Comparison of ENCODE assay signal across 1 cellular context in genomic region chr18:42274488-42275137, GRCh38.
TF ChIP-seq lines count a peak whose summit lies in the region.

No MANE protein-coding gene starts in this region.

TF ChIP-seq in H1, 55 proteins besides CTCF, POLR2A, EP300 and RAD21 (continued from another document):
- TF ChIP-seq ATF2 (IDR thresholded peaks at IDR 0.05; ENCODE audit: low read length) (no peak), EGR1 (IDR thresholded peaks at IDR 0.05; ENCODE audit: borderline replicate concordance, low read depth, low read length) (no peak), KDM5A (IDR thresholded peaks at IDR 0.05; ENCODE audit: low read length) (no peak), FOSL1 (IDR thresholded peaks at IDR 0.05; ENCODE audit: insufficient read depth, low read depth, low read length) (no peak), HDAC6 (IDR thresholded peaks at IDR 0.05; ENCODE audit: low read depth, low read length) (no peak), TCF12 (IDR thresholded peaks at IDR 0.05; ENCODE audit: low read depth, low read length) (no peak), CBX8 (IDR thresholded peaks at IDR 0.05; ENCODE audit: borderline replicate concordance, low read depth, low read length) (no peak), CHD1 (IDR thresholded peaks at IDR 0.05; ENCODE audit: low read depth, low read length) (no peak)
TF ChIP-seq in H1: peak in this region for 0.
